23 cellular contexts compared by ENCODE assay signal in genomic region chr6:158892266-158892665, GRCh38.
"Had no signal": no experiment of that assay in that cellular context is flagged by ENCODE, and none has a peak within 500 bp of the region (broad histone marks: within the 10 kb centered on the region; RNA-seq: fewer than 3 reads in every experiment).

No MANE protein-coding gene starts in this region.

- DNase-seq: activated CD4-positive, alpha-beta memory T cell treated with anti-CD3 and anti-CD28 coated beads, Interleukin-2, amount 10 ng/mL, durations not matched to agents 7 days and 5 days; activated CD4-positive, alpha-beta T cell treated with anti-CD3 and anti-CD28 coated beads, Interleukin-2, amount 50 U/mL, for 1 hour; activated CD4-positive, CD25-positive, alpha-beta regulatory T cell; activated gamma-delta T cell; activated naive CD4-positive, alpha-beta T cell treated with anti-CD3 and anti-CD28 coated beads, Interleukin-2, amount 10 ng/mL, durations not matched to agents 7 days and 5 days; activated naive CD8-positive, alpha-beta T cell treated with anti-CD3 and anti-CD28 coated beads, Interleukin-2, amount 10 ng/mL, durations not matched to agents 7 days and 5 days; activated T-cell treated with anti-CD3 and anti-CD28 coated beads for 4 hours; activated T-cell treated with anti-CD3 and anti-CD28 coated beads, Interleukin-2, amount 50 U/mL, for 48 hours; amniotic stem cell; NCI-H1105 treated with DMSO at 0.1 percent for 48 hours; NCI-H1436 treated with DMSO at 0.1 percent for 48 hours; NCI-H187; NCI-H345; NCI-H510A; NCI-H526 treated with DMSO at 0.1 percent for 48 hours; NK-92 treated with Interleukin-12 subunit alpha and Interleukin-12 subunit beta, amount 100 ng/mL, for 24 hours; SHP77; T-helper 17 cell; T-helper 9 cell had no signal

- H3K9me3 Mint-ChIP-seq: activated CD4-positive, alpha-beta memory T cell treated with anti-CD3 and anti-CD28 coated beads, Interleukin-2, amount 10 ng/mL, durations not matched to agents 7 days and 5 days; activated naive CD4-positive, alpha-beta T cell treated with anti-CD3 and anti-CD28 coated beads, Interleukin-2, amount 10 ng/mL, durations not matched to agents 7 days and 5 days; activated naive CD8-positive, alpha-beta T cell treated with anti-CD3 and anti-CD28 coated beads, Interleukin-2, amount 10 ng/mL, durations not matched to agents 7 days and 5 days; activated T-helper 17 cell treated with anti-CD3 and anti-CD28 coated beads, Interleukin-2, amount 50 U/mL, for 72 hours had no signal

- H3K4me3 ChIP-seq: ascending aorta had no signal

- H3K4me1 ChIP-seq: ascending aorta had no signal

- H3K27ac Mint-ChIP-seq: activated CD4-positive, alpha-beta memory T cell treated with anti-CD3 and anti-CD28 coated beads, Interleukin-2, amount 10 ng/mL, durations not matched to agents 7 days and 5 days; activated naive CD4-positive, alpha-beta T cell treated with anti-CD3 and anti-CD28 coated beads, Interleukin-2, amount 10 ng/mL, durations not matched to agents 7 days and 5 days; activated naive CD8-positive, alpha-beta T cell treated with anti-CD3 and anti-CD28 coated beads, Interleukin-2, amount 10 ng/mL, durations not matched to agents 7 days and 5 days; activated T-helper 17 cell treated with anti-CD3 and anti-CD28 coated beads, Interleukin-2, amount 50 U/mL, for 72 hours; brain; T-helper 17 cell had no signal

- H3K27me3 ChIP-seq: ascending aorta had no signal

- ATAC-seq: activated T-helper 17 cell treated with anti-CD3 and anti-CD28 coated beads, Interleukin-2, amount 50 U/mL, for 72 hours; T-helper 17 cell had no signal

- H3K36me3 Mint-ChIP-seq: activated naive CD4-positive, alpha-beta T cell treated with anti-CD3 and anti-CD28 coated beads, Interleukin-2, amount 10 ng/mL, durations not matched to agents 7 days and 5 days; activated naive CD8-positive, alpha-beta T cell treated with anti-CD3 and anti-CD28 coated beads, Interleukin-2, amount 10 ng/mL, durations not matched to agents 7 days and 5 days had no signal

- H3K9ac ChIP-seq: KMS-11 had no signal

- H3K4me1 Mint-ChIP-seq: activated CD4-positive, alpha-beta memory T cell treated with anti-CD3 and anti-CD28 coated beads, Interleukin-2, amount 10 ng/mL, durations not matched to agents 7 days and 5 days; activated naive CD4-positive, alpha-beta T cell treated with anti-CD3 and anti-CD28 coated beads, Interleukin-2, amount 10 ng/mL, durations not matched to agents 7 days and 5 days; activated naive CD8-positive, alpha-beta T cell treated with anti-CD3 and anti-CD28 coated beads, Interleukin-2, amount 10 ng/mL, durations not matched to agents 7 days and 5 days; activated T-helper 17 cell treated with anti-CD3 and anti-CD28 coated beads, Interleukin-2, amount 50 U/mL, for 72 hours had no signal

- H3K27me3 Mint-ChIP-seq: activated naive CD8-positive, alpha-beta T cell treated with anti-CD3 and anti-CD28 coated beads, Interleukin-2, amount 10 ng/mL, durations not matched to agents 7 days and 5 days; activated T-helper 17 cell treated with anti-CD3 and anti-CD28 coated beads, Interleukin-2, amount 50 U/mL, for 72 hours; T-helper 17 cell had no signal

- H3K36me3 ChIP-seq: ascending aorta had no signal

- H3K4me3 Mint-ChIP-seq: activated CD4-positive, alpha-beta memory T cell treated with anti-CD3 and anti-CD28 coated beads, Interleukin-2, amount 10 ng/mL, durations not matched to agents 7 days and 5 days; activated naive CD4-positive, alpha-beta T cell treated with anti-CD3 and anti-CD28 coated beads, Interleukin-2, amount 10 ng/mL, durations not matched to agents 7 days and 5 days; activated naive CD8-positive, alpha-beta T cell treated with anti-CD3 and anti-CD28 coated beads, Interleukin-2, amount 10 ng/mL, durations not matched to agents 7 days and 5 days; activated T-helper 17 cell treated with anti-CD3 and anti-CD28 coated beads, Interleukin-2, amount 50 U/mL, for 72 hours; brain; T-helper 17 cell had no signal

- H3K9me3 ChIP-seq: ascending aorta had no signal
